22 cellular contexts compared by ENCODE assay signal in genomic region chr6:90695316-90695715, GRCh38.
"Had no signal": no experiment of that assay in that cellular context is flagged by ENCODE, and none has a peak within 500 bp of the region (broad histone marks: within the 10 kb centered on the region; RNA-seq: fewer than 3 reads in every experiment).

No MANE protein-coding gene starts in this region.

- H3K27me3 ChIP-seq: ascending aorta, brain microvascular endothelial cell, foreskin keratinocyte, right atrium auricular region, spleen, upper lobe of left lung had no signal

- H3K4me3 ChIP-seq: ascending aorta, mucosa of descending colon, pancreas, psoas muscle, right atrium auricular region, spleen, upper lobe of left lung had no signal

- H3K9me3 ChIP-seq: ascending aorta, mucosa of descending colon, pancreas, psoas muscle had no signal

- H3K36me3 ChIP-seq: ascending aorta, brain microvascular endothelial cell, pancreas, right atrium auricular region, spleen, upper lobe of left lung had no signal

- H3K27ac ChIP-seq: ascending aorta, brain microvascular endothelial cell, foreskin keratinocyte, pancreas, psoas muscle, right atrium auricular region, spleen, upper lobe of left lung, VCaP had no signal

- DNase-seq: activated CD4-positive, alpha-beta T cell treated with anti-CD3 and anti-CD28 coated beads, Interleukin-2, amount 50 U/mL, for 1 hour; activated CD4-positive, CD25-positive, alpha-beta regulatory T cell treated with anti-CD3 and anti-CD28 coated beads, Interleukin-2, amount 50 U/mL, for 72 hours; activated CD8-positive, alpha-beta T cell treated with anti-CD3 and anti-CD28 coated beads, Interleukin-2, amount 10 ng/mL, durations not matched to agents 7 days and 5 days; activated gamma-delta T cell treated with Interleukin-2 at 50 U/mL for 16 hours; activated T-cell treated with anti-CD3 and anti-CD28 coated beads, Interleukin-2, amount 50 U/mL, for 1 hour; brain microvascular endothelial cell; caudate nucleus; effector CD8-positive, alpha-beta T cell; foreskin keratinocyte; left colon; mesenchymal stem cell; mucosa of descending colon; nephron progenitor cell; pancreas; psoas muscle; spleen; stimulated activated CD4-positive, alpha-beta T cell treated with anti-CD3 and anti-CD28 coated beads, Interleukin-4, amount 100 ng/mL, for 24 hours; stimulated activated naive CD4-positive, alpha-beta T cell treated with Interleukin-2 at 50 U/mL for 16 hours; upper lobe of left lung had no signal

- H3K4me1 ChIP-seq: ascending aorta, foreskin keratinocyte, pancreas, psoas muscle, right atrium auricular region, spleen, upper lobe of left lung had no signal
